8 cellular contexts compared by ENCODE assay signal in genomic region chr5:168291281-168291960, GRCh38. TPM values are rescaled to one million over a fixed set of nuclear protein-coding genes. Genes with fewer than 3 reads are reported as not detected.
DNase-seq lines count a peak whose midpoint lies in the region; ATAC-seq, FAIRE-seq and TF ChIP-seq lines count a peak whose summit lies in the region.

WWC1 (plus strand) TSS chr5:168291645; CDS start chr5:168292153, 508 bp downstream.

- ATAC-seq in GM21381 (IDR thresholded peaks at IDR 0.05; ENCODE audit: unreplicated experiment) (peak; percentile 70), heart left ventricle (peak in 3 of 4 donors; percentile 18 to 69 (median 68))

- DNase-seq in DMS153 (lab: John Stamatoyannopoulos, UW) = peak; percentile 55
- DNase-seq in HPDE6-E6E7 (ENCODE audit: extremely low spot score) = peak; percentile 79
- peak; percentile 62 for DNase-seq in RCC 7860 (ENCODE audit: low spot score)
- DNase-seq in activated gamma-delta T cell treated with Interleukin-2 at 50 U/mL for 16 hours = peak; percentile 55
- peak in 1 of 5 donors; percentile 65 for DNase-seq in heart left ventricle
- no peak for DNase-seq in NK-92 treated with Interleukin-12 subunit alpha and Interleukin-12 subunit beta, amount 100 ng/mL, for 24 hours (lab: John Stamatoyannopoulos, UW)

- 0 to 2% (median 1%) methylated on average over 6 to 78 of the region's 78 CpGs for WGBS in heart left ventricle, 4 donors

- no peak within 1 kb of the TSS for H3K9ac ChIP-seq in rectal smooth muscle tissue (ENCODE audit: low read length)

- peaks cover 0 to 16% (median 5%) of the 10 kb centered on the region in 12 donors for H3K4me1 ChIP-seq in heart left ventricle
- H3K4me1 ChIP-seq in rectal smooth muscle tissue (ENCODE audit: control insufficient read depth, insufficient read depth, low read length) = no peaks in the 10 kb centered on the region

- no peak for FAIRE-seq in RCC 7860 (lab: Jason Lieb, UNC)

- TF ChIP-seq POLR2A in heart left ventricle (IDR thresholded peaks at IDR 0.05) = no peak

- H3K4me3 ChIP-seq in heart left ventricle (peak within 1 kb of the TSS; percentile 1 to 58 (median 47)), rectal smooth muscle tissue (ENCODE audit: low read length) (peak within 1 kb of the TSS; percentile 42)

- H3K9me3 ChIP-seq in heart left ventricle = no peaks in the 10 kb centered on the region

- H3K36me3 ChIP-seq in heart left ventricle (no peaks in the 10 kb centered on the region), rectal smooth muscle tissue (ENCODE audit: control insufficient read depth, insufficient read depth, low read length) (no peaks in the 10 kb centered on the region)

- intact Hi-C loops in heart left ventricle (cut with DNase I) = no loop called here

- H3K27ac ChIP-seq in heart left ventricle (no peak within 1 kb of the TSS), rectal smooth muscle tissue (ENCODE audit: low read depth, low read length) (no peak within 1 kb of the TSS)

- H3K27me3 ChIP-seq in heart left ventricle (peaks cover 8 to 53% (median 18%) of the 10 kb centered on the region in 9 donors), rectal smooth muscle tissue (ENCODE audit: control insufficient read depth, insufficient read depth, low read length) (peaks cover 4% of the 10 kb centered on the region)

- peak in 2 of 12 donors; percentile 8 to 17 for TF ChIP-seq CTCF in heart left ventricle (IDR thresholded peaks at IDR 0.05)

RNA-seq across cellular contexts. Expression of gene WWC1, which starts in this region (rescaled TPM):
- 10 to 100 TPM in 1 of 9 donors, 1 to 10 TPM in 6, under 1 TPM in 2; 0.32 to 10.7 (median 1.7) TPM for total RNA-seq in heart left ventricle
- 10 to 100 TPM in 1 of 2 donors, under 1 TPM in 1; 0.23 to 21.5 TPM for polyA plus RNA-seq in heart left ventricle
